ENCODE assay signal across 36 cellular contexts in the genomic region with DNA sequence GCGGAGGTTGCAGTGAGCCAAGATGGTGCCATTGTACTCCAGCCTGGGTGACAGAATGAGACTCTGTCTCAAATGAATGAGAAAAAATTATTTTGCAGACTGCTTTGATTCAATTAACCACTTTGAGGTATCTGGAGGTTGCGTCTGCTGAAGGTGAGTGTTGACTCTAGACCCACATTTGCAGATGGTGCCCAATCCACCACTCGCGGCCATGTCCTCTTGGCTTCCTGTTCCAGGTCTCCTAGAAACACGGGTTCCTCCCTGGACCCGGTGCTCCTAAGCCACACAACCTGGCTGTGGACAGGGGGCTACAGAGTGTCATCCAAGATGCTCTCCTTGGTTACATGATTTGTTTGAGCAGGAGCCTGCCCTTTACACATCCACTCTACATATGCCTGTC.
A peak's percentile ranks its signal among the peaks of the same experiment; 100 is the strongest.
DNase-seq lines count a peak whose midpoint lies in the region; ATAC-seq, FAIRE-seq and TF ChIP-seq lines count a peak whose summit lies in the region.
"Had no signal": no experiment of that assay in that cellular context is flagged by ENCODE, and none has a peak within 500 bp of the region (broad histone marks: within the 10 kb centered on the region; RNA-seq: fewer than 3 reads in every experiment).

No MANE protein-coding gene starts in this region.

- TF ChIP-seq CTCF in chondrocyte (IDR thresholded peaks at IDR 0.05) (no peak), osteoblast (IDR thresholded peaks at IDR 0.05; ENCODE audit: extremely low read depth, low read depth, low read length) (no peak), spleen (IDR thresholded peaks at IDR 0.05 in 8 of 11, conservative IDR thresholded peaks at IDR 0.05 in 3 of 11) (no peak), upper lobe of right lung (IDR thresholded peaks at IDR 0.05) (no peak), pancreas (IDR thresholded peaks at IDR 0.05) (no peak), BE2C (IDR thresholded peaks at IDR 0.05; ENCODE audit: low read depth, low read length) (no peak)

- H3K27me3 Mint-ChIP-seq in chondrocyte (ENCODE audit: low read depth), result peaks cover 4% of the 10 kb centered on the region
- H3K27me3 Mint-ChIP-seq in activated naive CD8-positive, alpha-beta T cell treated with anti-CD3 and anti-CD28 coated beads, Interleukin-2, amount 50 U/mL, for 24 hours, result no peaks in the 10 kb centered on the region
- H3K27me3 Mint-ChIP-seq: B cell; CD4-positive, alpha-beta T cell; CD4-positive, CD25-positive, alpha-beta regulatory T cell had no signal

- intact Hi-C loops in spleen (cut with DNase I; ENCODE audit: low total_unique reads) (no loop called here), upper lobe of right lung (cut with DNase I) (no loop called here), pancreas (cut with DNase I) (no loop called here)

- H3K36me3 ChIP-seq in osteoblast (ENCODE audit: insufficient read depth, low read length), result no peaks in the 10 kb centered on the region
- no peaks in the 10 kb centered on the region for H3K36me3 ChIP-seq in spleen
- no peaks in the 10 kb centered on the region for H3K36me3 ChIP-seq in upper lobe of right lung
- no peaks in the 10 kb centered on the region for H3K36me3 ChIP-seq in pancreas
- H3K36me3 ChIP-seq in BE2C, result no peaks in the 10 kb centered on the region
- H3K36me3 ChIP-seq: BLaER1; BLaER1 treated with 17β-estradiol and CSF1 and Interleukin-3, amounts not matched to agents 10 nM and 100 nM had no signal

- no peak for ATAC-seq in upper lobe of right lung
- ATAC-seq in pancreas, result no peak
- no peak for ATAC-seq in activated naive CD8-positive, alpha-beta T cell treated with anti-CD3 and anti-CD28 coated beads, Interleukin-2, amount 50 U/mL, for 24 hours
- ATAC-seq: A549; CD8-positive, alpha-beta T cell had no signal

- no peaks in the 10 kb centered on the region for H4K20me1 ChIP-seq in osteoblast (ENCODE audit: insufficient read depth, low read length)
- H4K20me1 ChIP-seq: BLaER1; BLaER1 treated with 17β-estradiol and CSF1 and Interleukin-3, amounts not matched to agents 10 nM and 100 nM had no signal

- H3K4me3 ChIP-seq in osteoblast (ENCODE audit: insufficient read depth, low read length) (no peak overlapping the region), spleen (no peak overlapping the region), upper lobe of right lung (no peak overlapping the region), pancreas (no peak overlapping the region), BE2C (ENCODE audit: low read depth, low read length) (no peak overlapping the region)
- H3K4me3 ChIP-seq: A549; BLaER1; BLaER1 treated with 17β-estradiol and CSF1 and Interleukin-3, amounts not matched to agents 10 nM and 100 nM had no signal

- H3K4me1 Mint-ChIP-seq in chondrocyte (ENCODE audit: low read depth), result no peaks in the 10 kb centered on the region
- H3K4me1 Mint-ChIP-seq in activated naive CD8-positive, alpha-beta T cell treated with anti-CD3 and anti-CD28 coated beads, Interleukin-2, amount 50 U/mL, for 24 hours, result no peaks in the 10 kb centered on the region
- H3K4me1 Mint-ChIP-seq: B cell; CD14-positive monocyte; CD4-positive, alpha-beta memory T cell; CD4-positive, CD25-positive, alpha-beta regulatory T cell; CD8-positive, alpha-beta memory T cell had no signal

- WGBS in spleen, 5 donors, result 90 to 97% (median 93%) methylated on average over 6 of the region's 6 CpGs
- 98% methylated on average over 6 of the region's 6 CpGs for WGBS in pancreas, 2 donors

- no peak for TF ChIP-seq POLR2A in spleen (IDR thresholded peaks at IDR 0.05)

- peaks cover 3% of the 10 kb centered on the region for H3K27me3 ChIP-seq in osteoblast (ENCODE audit: insufficient read depth, low read length)
- no peaks in the 10 kb centered on the region for H3K27me3 ChIP-seq in spleen (replicated peaks in 1 of 7)
- no peaks in the 10 kb centered on the region for H3K27me3 ChIP-seq in upper lobe of right lung
- no peaks in the 10 kb centered on the region for H3K27me3 ChIP-seq in pancreas
- no peaks in the 10 kb centered on the region for H3K27me3 ChIP-seq in BE2C
- H3K27me3 ChIP-seq: BLaER1; BLaER1 treated with 17β-estradiol and CSF1 and Interleukin-3, amounts not matched to agents 10 nM and 100 nM had no signal

- no peak overlapping the region for H3K4me3 Mint-ChIP-seq in chondrocyte (ENCODE audit: unreplicated experiment)
- H3K4me3 Mint-ChIP-seq in activated naive CD8-positive, alpha-beta T cell treated with anti-CD3 and anti-CD28 coated beads, Interleukin-2, amount 50 U/mL, for 24 hours, result no peak overlapping the region
- H3K4me3 Mint-ChIP-seq: B cell; CD14-positive monocyte; CD4-positive, alpha-beta memory T cell; CD4-positive, alpha-beta T cell; CD4-positive, CD25-positive, alpha-beta regulatory T cell; CD8-positive, alpha-beta memory T cell; CD8-positive, alpha-beta T cell had no signal

- H3K4me2 ChIP-seq in osteoblast (ENCODE audit: insufficient read depth, low read length), result no peak overlapping the region
- H3K4me2 ChIP-seq: A549; BLaER1; BLaER1 treated with 17β-estradiol and CSF1 and Interleukin-3, amounts not matched to agents 10 nM and 100 nM had no signal

- DNase-seq in chondrocyte (ENCODE audit: low spot score) (peak; percentile 48), osteoblast (ENCODE audit: insufficient read length, low spot score, missing footprints) (peak; percentile 67), spleen (peak; percentile 29), upper lobe of right lung (peak; percentile 57), pancreas (no peak), glomerular visceral epithelial cell (ENCODE audit: extremely low spot score) (no peak), BE2C (no peak)
- no peak for DNase-seq in activated naive CD8-positive, alpha-beta T cell treated with anti-CD3 and anti-CD28 coated beads, Interleukin-2, amount 50 U/mL, for 24 hours
- DNase-seq: 8988T; ACHN; AML-193; C1 segment of cervical spinal cord; Caco-2; Calu3; CD4-positive, alpha-beta memory T cell; CD4-positive, alpha-beta T cell; CD4-positive, CD25-positive, alpha-beta regulatory T cell; CD8-positive, alpha-beta memory T cell; CD8-positive, alpha-beta T cell; COR-L47; DMS 273 treated with DMSO at 0.1 percent for 48 hours; DMS153; DMS53; DMS79; DMS79 treated with DMSO at 0.1 percent for 48 hours; DND-41; EL had no signal

- no peak for FAIRE-seq in pancreas (lab: Jason Lieb, UNC)
- FAIRE-seq: A204.1, A549, D721Med had no signal

- peaks cover 11% of the 10 kb centered on the region for H3K9me3 Mint-ChIP-seq in chondrocyte (ENCODE audit: low read depth)
- H3K9me3 Mint-ChIP-seq in activated naive CD8-positive, alpha-beta T cell treated with anti-CD3 and anti-CD28 coated beads, Interleukin-2, amount 50 U/mL, for 24 hours, result peaks cover 6% of the 10 kb centered on the region
- H3K9me3 Mint-ChIP-seq: CD4-positive, alpha-beta T cell; CD8-positive, alpha-beta T cell had no signal

- H3K4me1 ChIP-seq in osteoblast (ENCODE audit: insufficient read depth, low read length) (no peaks in the 10 kb centered on the region), spleen (no peaks in the 10 kb centered on the region), upper lobe of right lung (no peaks in the 10 kb centered on the region), pancreas (no peaks in the 10 kb centered on the region), BE2C (no peaks in the 10 kb centered on the region)
- H3K4me1 ChIP-seq: A549; BLaER1; BLaER1 treated with 17β-estradiol and CSF1 and Interleukin-3, amounts not matched to agents 10 nM and 100 nM had no signal

- H3K27ac ChIP-seq in osteoblast (ENCODE audit: low read depth, low read length) (no peak overlapping the region), spleen (no peak overlapping the region), upper lobe of right lung (no peak overlapping the region), pancreas (no peak overlapping the region)
- H3K27ac ChIP-seq: 22Rv1; A549; BLaER1; BLaER1 treated with 17β-estradiol and CSF1 and Interleukin-3, amounts not matched to agents 10 nM and 100 nM; C4-2B had no signal

- H3K79me2 ChIP-seq in osteoblast (ENCODE audit: insufficient read depth, low read length), result no peaks in the 10 kb centered on the region

- no peak overlapping the region for H2AFZ ChIP-seq in osteoblast (ENCODE audit: low read length)

- H3K27ac Mint-ChIP-seq in chondrocyte (ENCODE audit: unreplicated experiment), result no peak overlapping the region
- no peak overlapping the region for H3K27ac Mint-ChIP-seq in activated naive CD8-positive, alpha-beta T cell treated with anti-CD3 and anti-CD28 coated beads, Interleukin-2, amount 50 U/mL, for 24 hours
- H3K27ac Mint-ChIP-seq: B cell; CD14-positive monocyte; CD4-positive, alpha-beta memory T cell; CD4-positive, alpha-beta T cell; CD4-positive, CD25-positive, alpha-beta regulatory T cell; CD8-positive, alpha-beta memory T cell; CD8-positive, alpha-beta T cell had no signal

- H3K36me3 Mint-ChIP-seq in chondrocyte (ENCODE audit: low read depth), result no peaks in the 10 kb centered on the region
- H3K36me3 Mint-ChIP-seq in activated naive CD8-positive, alpha-beta T cell treated with anti-CD3 and anti-CD28 coated beads, Interleukin-2, amount 50 U/mL, for 24 hours (ENCODE audit: low read depth), result no peaks in the 10 kb centered on the region
- H3K36me3 Mint-ChIP-seq: CD14-positive monocyte; CD4-positive, alpha-beta memory T cell; CD4-positive, CD25-positive, alpha-beta regulatory T cell; CD8-positive, alpha-beta memory T cell; CD8-positive, alpha-beta T cell had no signal

- H3K9me3 ChIP-seq in osteoblast (ENCODE audit: low read depth, low read length), result no peaks in the 10 kb centered on the region
- H3K9me3 ChIP-seq in spleen, result peaks cover 0 to 10% (median 0%) of the 10 kb centered on the region in 8 donors
- no peaks in the 10 kb centered on the region for H3K9me3 ChIP-seq in upper lobe of right lung
- no peaks in the 10 kb centered on the region for H3K9me3 ChIP-seq in pancreas
- H3K9me3 ChIP-seq in BE2C, result no peaks in the 10 kb centered on the region
- H3K9me3 ChIP-seq: Caco-2 had no signal

Comparison
In these comparisons a context has a peak if more than half of its experiments do, and no peak if none do; other contexts are left out.
1. DNase-seq: peak in chondrocyte (single experiment), osteoblast (single experiment), spleen (single experiment) and upper lobe of right lung (single experiment); none in pancreas (0 of 6), glomerular visceral epithelial cell (single experiment), BE2C (single experiment) and activated naive CD8-positive, alpha-beta T cell treated with anti-CD3 and anti-CD28 coated beads, Interleukin-2, amount 50 U/mL, for 24 hours (single experiment).